16 cellular contexts compared by ENCODE assay signal in the genomic region with DNA sequence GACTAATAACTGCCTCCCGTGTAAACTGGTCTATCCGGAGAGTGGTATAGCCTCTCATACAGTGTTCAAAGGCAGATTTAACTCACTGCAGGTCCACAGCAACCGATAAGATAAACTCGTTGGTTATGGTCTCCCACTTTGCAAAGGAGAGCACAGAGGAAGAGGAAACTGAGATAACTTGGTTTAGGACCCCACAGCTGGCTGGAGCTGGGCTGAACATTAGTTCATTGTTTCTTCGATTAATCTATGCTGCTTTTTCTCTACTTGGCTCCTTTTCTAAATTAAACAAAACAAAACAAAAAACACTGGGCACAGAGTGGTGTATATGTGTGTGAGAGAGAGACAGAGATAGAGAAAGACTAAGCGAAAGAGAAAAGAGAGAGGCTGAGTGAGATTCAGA. TPM values are rescaled to one million over a fixed set of nuclear protein-coding genes. Genes with fewer than 3 reads are reported as not detected.
A peak's percentile ranks its signal among the peaks of the same experiment; 100 is the strongest.
DNase-seq lines count a peak whose midpoint lies in the region; ATAC-seq and TF ChIP-seq lines count a peak whose summit lies in the region.
"Had no signal": no experiment of that assay in that cellular context is flagged by ENCODE, and none has a peak within 500 bp of the region (broad histone marks: within the 10 kb centered on the region; RNA-seq: fewer than 3 reads in every experiment).

No MANE protein-coding gene starts in this region.

- H3K36me3 Mint-ChIP-seq in MCF 10A (ENCODE audit: insufficient read depth, unreplicated experiment): no peaks in the 10 kb centered on the region

- no peaks in the 10 kb centered on the region for H3K9me3 ChIP-seq in breast epithelium

- no TSS peak for BruUV-seq in MCF 10A (replicated peaks; lab: Mats Ljungman, UMichigan)

- no peaks in the 10 kb centered on the region for H3K4me1 ChIP-seq in breast epithelium

- no peak overlapping the region for H3K4me3 Mint-ChIP-seq in MCF 10A (ENCODE audit: unreplicated experiment)

- no peak for DNase-seq in MCF 10A (ENCODE audit: unreplicated experiment)
- no peak for DNase-seq in breast epithelium (ENCODE audit: low spot score in 2 of 2)
- DNase-seq in medulla oblongata (ENCODE audit: extremely low spot score): peak; percentile 40
- peak; percentile 50 for DNase-seq in superior temporal gyrus (ENCODE audit: extremely low spot score)
- no peak for DNase-seq in NCI-H146 (lab: John Stamatoyannopoulos, UW)
- no peak for DNase-seq in NCI-H1105 (lab: John Stamatoyannopoulos, UW)
- DNase-seq: C1 segment of cervical spinal cord, DND-41, KG1, NCI-H1048, NCI-H2081 treated with DMSO at 0.1 percent for 48 hours, NCI-H524, SHP77 had no signal

- H3K27me3 ChIP-seq in breast epithelium: no peaks in the 10 kb centered on the region

- H3K4me3 ChIP-seq in breast epithelium: no peak overlapping the region

- peak overlapping the region; percentile 21 for H3K27ac Mint-ChIP-seq in MCF 10A (ENCODE audit: low read depth, unreplicated experiment)

- POLR2A ChIA-PET in MCF 10A (lab: Yijun Ruan, JAX): no interaction called here

- ATAC-seq in GM18502 (IDR thresholded peaks at IDR 0.05; ENCODE audit: poor library complexity, unreplicated experiment): no peak

- H3K9me3 Mint-ChIP-seq in MCF 10A (ENCODE audit: unreplicated experiment): no peaks in the 10 kb centered on the region

- CTCF ChIA-PET in MCF 10A (lab: Yijun Ruan, JAX): interaction anchor here (0.5 to 1.1 kb wide), 3 partner anchors 47 to 198 kb away, joined by 3 to 6 read pairs (median 4); no protein-coding TSS in a partner anchor

- no peak overlapping the region for H3K27ac ChIP-seq in breast epithelium
- H3K27ac ChIP-seq in cingulate gyrus (ENCODE audit: low read depth, low read length): peak overlapping the region; percentile 76
- H3K27ac ChIP-seq: 22Rv1 had no signal

- no peaks in the 10 kb centered on the region for H3K36me3 ChIP-seq in breast epithelium

- peaks cover 21% of the 10 kb centered on the region for H3K4me1 Mint-ChIP-seq in MCF 10A (ENCODE audit: insufficient read depth, unreplicated experiment)

- no peaks in the 10 kb centered on the region for H3K27me3 Mint-ChIP-seq in MCF 10A (ENCODE audit: insufficient read depth, unreplicated experiment)

- TF ChIP-seq CTCF in MCF 10A (IDR thresholded peaks at IDR 0.05; ENCODE audit: unreplicated experiment) (no peak), breast epithelium (IDR thresholded peaks at IDR 0.05) (no peak)

- TF ChIP-seq POLR2A in breast epithelium (IDR thresholded peaks at IDR 0.05): no peak

- intact Hi-C loops in MCF 10A (cut with micrococcal nuclease) (no loop called here), breast epithelium (cut with DNase I; ENCODE audit: low total_unique reads) (no loop called here)

RNA-seq across cellular contexts. Expression of a gene that starts 5.0 kb away (rescaled TPM):
- total RNA-seq in MCF 10A (2022) (121 and 129 TPM in 2 replicates), breast epithelium (100 to 1,000 TPM in 1 of 3 donors, 10 to 100 TPM in 2; 76.0 to 100 (median 76.7) TPM)

Comparison
In these comparisons a context has a peak if more than half of its experiments do, and no peak if none do; other contexts are left out.
1. DNase-seq: peak in medulla oblongata (single experiment) and superior temporal gyrus (single experiment); none in MCF 10A (single experiment), breast epithelium (0 of 2), NCI-H146 (single experiment) and NCI-H1105 (single experiment).